Comparison of ENCODE assay signal across 22 cellular contexts in the genomic region with DNA sequence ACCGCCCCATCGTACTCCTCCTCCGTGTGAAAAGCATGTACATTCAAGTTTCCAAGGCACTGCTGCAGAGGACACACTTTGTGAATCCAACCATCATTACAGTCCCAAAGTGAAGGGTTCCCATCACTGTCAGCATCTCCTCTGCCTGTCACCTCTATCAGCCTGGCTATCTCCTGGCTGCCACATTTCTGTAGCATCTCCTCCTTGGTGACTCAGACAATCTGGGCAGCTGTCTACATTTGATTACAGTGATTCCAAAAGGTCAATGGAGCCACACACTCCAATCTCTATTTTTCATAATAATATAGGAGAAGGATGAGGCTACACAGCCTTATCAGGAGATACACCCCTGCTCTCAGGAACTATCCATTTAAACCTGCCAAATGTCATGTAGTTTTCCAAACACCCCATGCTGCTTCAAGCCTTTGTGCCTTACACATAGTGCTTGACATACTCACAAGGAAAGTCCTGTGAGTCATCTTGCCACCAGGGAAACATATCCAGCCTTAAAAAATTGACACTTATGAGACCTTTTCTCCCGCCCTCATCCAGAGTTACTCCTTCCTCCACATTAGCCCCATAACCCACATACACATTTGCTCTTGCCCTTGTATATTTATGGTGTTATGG.
DNase-seq lines count a peak whose midpoint lies in the region; ATAC-seq and TF ChIP-seq lines count a peak whose summit lies in the region.
"Had no signal": no experiment of that assay in that cellular context is flagged by ENCODE, and none has a peak within 500 bp of the region (broad histone marks: within the 10 kb centered on the region; RNA-seq: fewer than 3 reads in every experiment).

No MANE protein-coding gene starts in this region.

- H3K14ac ChIP-seq in mesenchymal stem cell (ENCODE audit: low read length in 2 of 2), result no peak overlapping the region

- WGBS in mesenchymal stem cell, result over 99% methylated on average over 3 of the region's 4 CpGs
- WGBS in hepatocyte (ENCODE audit: low lambda C conversion rate, missing lambda C conversion rate), result 100% methylated on average over 4 of the region's 4 CpGs

- H4K20me1 ChIP-seq in hepatocyte (ENCODE audit: insufficient read depth, poor library complexity, severe bottlenecking), result no peaks in the 10 kb centered on the region

- DNase-seq in AG20443 (ENCODE audit: low spot score) (peak; percentile 50), MG63 (peak; percentile 4), choroid plexus epithelial cell (ENCODE audit: low read depth) (peak; percentile 24), mesenchymal stem cell (peak; percentile 64), hepatocyte (ENCODE audit: low spot score) (no peak), hippocampal formation (lab: John Stamatoyannopoulos, UW) (no peak), iPS-NIHi7 (ENCODE audit: extremely low spot score) (no peak)
- DNase-seq: activated CD4-positive, alpha-beta T cell treated with anti-CD3 and anti-CD28 coated beads, Interleukin-2, amount 10 ng/mL, durations not matched to agents 24 days and 14 days; activated T-cell treated with anti-CD3 and anti-CD28 coated beads, Interleukin-2, amount 50 U/mL, for 48 hours; anterior cingulate cortex; Calu3; H9; NCI-H1105 treated with DMSO at 0.1 percent for 48 hours; NCI-H2081 treated with DMSO at 0.1 percent for 48 hours; NCI-H774; upper lobe of right lung; WERI-Rb-1 had no signal

- H3K4me2 ChIP-seq in mesenchymal stem cell (ENCODE audit: low read length, poor library complexity, severe bottlenecking) (no peak overlapping the region), hepatocyte (no peak overlapping the region)

- H2BK12ac ChIP-seq in mesenchymal stem cell (ENCODE audit: low read length in 2 of 2), result peak overlapping the region in 1 of 2 experiments; percentile 49

- no peak overlapping the region for H4K8ac ChIP-seq in mesenchymal stem cell (ENCODE audit: low read length)

- no peak for TF ChIP-seq CTCF in choroid plexus epithelial cell (conservative IDR thresholded peaks at IDR 0.05; ENCODE audit: low read depth, low read length)
- TF ChIP-seq CTCF in hepatocyte (IDR thresholded peaks at IDR 0.05; ENCODE audit: poor library complexity), result no peak

- H3K4ac ChIP-seq in mesenchymal stem cell (ENCODE audit: low read depth in 1 of 2, low read length in 2 of 2), result no peak overlapping the region

- no peaks in the 10 kb centered on the region for H3K9me2 ChIP-seq in hepatocyte (replicated peaks; ENCODE audit: insufficient read depth)

- H4K91ac ChIP-seq in mesenchymal stem cell (ENCODE audit: low read length), result peak overlapping the region; percentile 74

- H3K9ac ChIP-seq in mesenchymal stem cell (ENCODE audit: low read length), result no peak overlapping the region

- H3K27ac ChIP-seq in mesenchymal stem cell (ENCODE audit: low read length, poor library complexity, severe bottlenecking), result no peak overlapping the region
- H3K27ac ChIP-seq in hepatocyte, result no peak overlapping the region
- H3K27ac ChIP-seq: C4-2B, prostate gland, upper lobe of right lung, WERI-Rb-1 had no signal

- H3K79me1 ChIP-seq in mesenchymal stem cell (replicated peaks; ENCODE audit: low read length, poor library complexity, severe bottlenecking), result no peaks in the 10 kb centered on the region

- no peak overlapping the region for H3K4me3 ChIP-seq in MG63
- H3K4me3 ChIP-seq in choroid plexus epithelial cell (ENCODE audit: low read depth, low read length), result no peak overlapping the region
- no peak overlapping the region for H3K4me3 ChIP-seq in mesenchymal stem cell (ENCODE audit: insufficient read depth in 1 of 2, low read depth in 1 of 2, low read length in 2 of 2)
- H3K4me3 ChIP-seq in hepatocyte, result no peak overlapping the region
- H3K4me3 ChIP-seq: lung, prostate gland, upper lobe of right lung had no signal

- H3K36me3 ChIP-seq in MG63 (no peaks in the 10 kb centered on the region), mesenchymal stem cell (ENCODE audit: control insufficient read depth in 1 of 2, insufficient read depth in 2 of 2, low read depth in 1 of 2, low read length in 2 of 2) (no peaks in the 10 kb centered on the region), hepatocyte (replicated peaks; ENCODE audit: insufficient read depth, low read depth) (no peaks in the 10 kb centered on the region)
- H3K36me3 ChIP-seq: prostate gland, upper lobe of right lung, WERI-Rb-1 had no signal

- H3K27me3 ChIP-seq in MG63 (no peaks in the 10 kb centered on the region), mesenchymal stem cell (ENCODE audit: control insufficient read depth in 1 of 2, insufficient read depth in 1 of 2, low read length in 2 of 2) (peaks cover 0 to 4% of the 10 kb centered on the region in 2 experiments), hepatocyte (no peaks in the 10 kb centered on the region)
- H3K27me3 ChIP-seq: upper lobe of right lung had no signal

- H2AFZ ChIP-seq in mesenchymal stem cell (ENCODE audit: low read depth, low read length) (no peak overlapping the region), hepatocyte (no peak overlapping the region)

- H3K9me3 ChIP-seq in MG63 (no peaks in the 10 kb centered on the region), mesenchymal stem cell (ENCODE audit: control insufficient read depth, low read length) (no peaks in the 10 kb centered on the region), hepatocyte (ENCODE audit: low read depth) (no peaks in the 10 kb centered on the region)
- H3K9me3 ChIP-seq: prostate gland, upper lobe of right lung had no signal

- H2BK120ac ChIP-seq in mesenchymal stem cell (ENCODE audit: low read depth, low read length), result no peak overlapping the region

- H3K23ac ChIP-seq in mesenchymal stem cell (ENCODE audit: low read length in 2 of 2), result no peak overlapping the region

- H3K4me1 ChIP-seq in mesenchymal stem cell (ENCODE audit: control insufficient read depth, insufficient read depth, low read depth, low read length) (peaks cover 4% of the 10 kb centered on the region), hepatocyte (ENCODE audit: insufficient read depth) (no peaks in the 10 kb centered on the region)
- H3K4me1 ChIP-seq: prostate gland, upper lobe of right lung had no signal

- no peak overlapping the region for H2AK5ac ChIP-seq in mesenchymal stem cell (ENCODE audit: low read length, severe bottlenecking)

- no peak for ATAC-seq in HG03521 (IDR thresholded peaks at IDR 0.05; ENCODE audit: unreplicated experiment)
- ATAC-seq: Right ventricle myocardium inferior, upper lobe of right lung had no signal

- peak overlapping the region in 1 of 2 experiments; percentile 25 for H3K18ac ChIP-seq in mesenchymal stem cell (ENCODE audit: low read depth in 1 of 2, low read length in 2 of 2)

- H3K79me2 ChIP-seq in hepatocyte, result no peaks in the 10 kb centered on the region

- no peak overlapping the region for H2BK5ac ChIP-seq in mesenchymal stem cell (ENCODE audit: low read depth, low read length, poor library complexity, severe bottlenecking)

- no peak overlapping the region for H2BK15ac ChIP-seq in mesenchymal stem cell (ENCODE audit: low read depth, poor library complexity, severe bottlenecking)

Comparison
In these comparisons a context has a peak if more than half of its experiments do, and no peak if none do; other contexts are left out.
1. DNase-seq: peak in AG20443 (single experiment), MG63 (single experiment), choroid plexus epithelial cell (single experiment) and mesenchymal stem cell (single experiment); none in hepatocyte (single experiment), hippocampal formation (0 of 2) and iPS-NIHi7 (single experiment).